Comparison of ENCODE assay signal across 8 cellular contexts in the genomic region with DNA sequence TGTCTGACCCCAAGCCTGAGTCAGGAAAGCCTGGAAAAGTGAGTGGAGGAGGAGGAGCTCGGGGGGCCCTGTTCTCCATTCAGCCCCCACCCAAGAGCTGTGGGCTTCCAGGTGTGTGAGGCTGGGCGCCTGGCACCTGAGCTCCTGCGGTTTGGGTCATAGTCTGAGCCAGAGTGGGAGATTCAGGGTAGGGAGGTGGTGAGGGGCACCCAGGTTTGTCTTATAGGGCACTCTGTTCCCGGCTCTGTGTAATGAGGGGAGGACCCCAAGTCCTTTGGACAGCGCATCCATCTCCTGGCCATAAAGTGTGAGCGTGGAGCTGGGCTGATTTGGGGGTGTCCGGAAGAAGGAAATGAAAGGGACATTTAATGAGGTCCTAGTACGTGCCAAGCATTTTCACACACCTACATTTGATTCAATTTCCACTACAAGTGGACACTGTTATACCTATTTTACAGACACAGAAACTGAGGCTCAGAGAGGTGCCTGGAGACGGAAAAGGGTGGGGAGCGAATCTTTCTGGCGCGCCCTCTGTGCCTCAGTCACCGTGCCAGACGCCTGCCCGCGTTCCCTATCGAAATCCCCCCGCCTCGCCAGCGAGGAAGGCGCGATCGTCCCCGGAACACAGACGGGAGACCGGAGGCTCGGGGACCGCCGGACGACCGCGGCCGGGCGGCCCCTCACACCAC. TPM values are rescaled to one million over a fixed set of nuclear protein-coding genes. Genes with fewer than 3 reads are reported as not detected.
DNase-seq lines count a peak whose midpoint lies in the region; ATAC-seq and TF ChIP-seq lines count a peak whose summit lies in the region.

No MANE protein-coding gene starts in this region.

- ATAC-seq in left lung: no peak

- H3K4me1 ChIP-seq in left lung: peaks cover 0 to 16% of the 10 kb centered on the region in 2 donors

- H3K9me3 Mint-ChIP-seq in activated CD4-positive, alpha-beta T cell treated with anti-CD3 and anti-CD28 coated beads, Interleukin-2, amount 10 ng/mL, durations not matched to agents 7 days and 5 days: no peaks in the 10 kb centered on the region

- H3K4me1 Mint-ChIP-seq in activated CD4-positive, alpha-beta T cell treated with anti-CD3 and anti-CD28 coated beads, Interleukin-2, amount 10 ng/mL, durations not matched to agents 7 days and 5 days: peaks cover 5% of the 10 kb centered on the region

- H3K36me3 Mint-ChIP-seq in activated CD4-positive, alpha-beta T cell treated with anti-CD3 and anti-CD28 coated beads, Interleukin-2, amount 10 ng/mL, durations not matched to agents 7 days and 5 days (ENCODE audit: low read depth): no peaks in the 10 kb centered on the region

- H3K27me3 Mint-ChIP-seq in activated CD4-positive, alpha-beta T cell treated with anti-CD3 and anti-CD28 coated beads, Interleukin-2, amount 10 ng/mL, durations not matched to agents 7 days and 5 days: peaks cover 48% of the 10 kb centered on the region

- no peaks in the 10 kb centered on the region for H3K36me3 ChIP-seq in left lung

- no peak overlapping the region for H3K27ac Mint-ChIP-seq in activated CD4-positive, alpha-beta T cell treated with anti-CD3 and anti-CD28 coated beads, Interleukin-2, amount 10 ng/mL, durations not matched to agents 7 days and 5 days

- H3K27ac ChIP-seq in angular gyrus (ENCODE audit: low read depth, low read length): peak overlapping the region; percentile 48
- no peak overlapping the region for H3K27ac ChIP-seq in left lung
- H3K27ac ChIP-seq in temporal lobe (ENCODE audit: low read depth, low read length): peak overlapping the region; percentile 27

- CTCF ChIA-PET in activated CD4-positive, alpha-beta T cell treated with anti-CD3 and anti-CD28 coated beads, Interleukin-2, amount 10 ng/mL, durations not matched to agents 7 days and 5 days (lab: Charles Lee): interaction anchor here (0.8 to 2.0 kb wide), 7 partner anchors 8 to 161 kb away, joined by 3 to 5 read pairs (median 3); a partner anchor contains a TSS

- no peak for TF ChIP-seq CTCF in left lung (IDR thresholded peaks at IDR 0.05)

- peak overlapping the region; percentile 22 to 42 for H3K4me3 ChIP-seq in left lung

- no peak for DNase-seq in activated CD4-positive, alpha-beta T cell treated with anti-CD3 and anti-CD28 coated beads, Interleukin-2, amount 10 ng/mL, durations not matched to agents 7 days and 5 days
- DNase-seq in activated CD4-positive, alpha-beta T cell treated with anti-CD3 and anti-CD28 coated beads for 4 hours: no peak
- DNase-seq in left lung (peak in 1 of 2 donors; percentile 33), HPDE6-E6E7 (ENCODE audit: extremely low spot score) (no peak), GOT3 (lab: John Stamatoyannopoulos, UW) (no peak), NCI-H2107 treated with DMSO at 0.1 percent for 48 hours (lab: John Stamatoyannopoulos, UW; ENCODE audit: unreplicated experiment) (no peak)

- intact Hi-C loops in left lung (cut with DNase I): no loop called here

- peaks cover 16 to 81% of the 10 kb centered on the region in 2 donors for H3K27me3 ChIP-seq in left lung

- H3K9me3 ChIP-seq in left lung: no peaks in the 10 kb centered on the region

- POLR2A ChIA-PET in activated CD4-positive, alpha-beta T cell treated with anti-CD3 and anti-CD28 coated beads, Interleukin-2, amount 10 ng/mL, durations not matched to agents 7 days and 5 days (lab: Charles Lee): no interaction called here

- peak overlapping the region; percentile 60 for H3K4me3 Mint-ChIP-seq in activated CD4-positive, alpha-beta T cell treated with anti-CD3 and anti-CD28 coated beads, Interleukin-2, amount 10 ng/mL, durations not matched to agents 7 days and 5 days

RNA-seq across cellular contexts. Expression of a gene that starts 1.2 kb away (rescaled TPM):
- 1 to 10 TPM; 1.1 to 1.2 TPM for total RNA-seq in activated CD4-positive, alpha-beta T cell treated with anti-CD3 and anti-CD28 coated beads, Interleukin-2, amount 10 ng/mL, durations not matched to agents 7 days and 5 days
- total RNA-seq in left lung (1 to 10 TPM; 4.5 to 5.3 TPM), temporal lobe (20.9 TPM)

RNA-seq across cellular contexts. Expression of a gene that starts 29.4 kb away (rescaled TPM):
- 10 to 100 TPM; 56.0 to 60.5 TPM for total RNA-seq in activated CD4-positive, alpha-beta T cell treated with anti-CD3 and anti-CD28 coated beads, Interleukin-2, amount 10 ng/mL, durations not matched to agents 7 days and 5 days
- total RNA-seq in left lung: 10 to 100 TPM; 63.0 to 80.0 TPM
- 21.9 TPM for total RNA-seq in temporal lobe

RNA-seq across cellular contexts. Expression of a gene that starts 48.7 kb away (rescaled TPM):
- 10 to 100 TPM in 1 of 2 experiments, 1 to 10 TPM in 1; 7.9 to 10.2 TPM for total RNA-seq in activated CD4-positive, alpha-beta T cell treated with anti-CD3 and anti-CD28 coated beads, Interleukin-2, amount 10 ng/mL, durations not matched to agents 7 days and 5 days
- total RNA-seq in left lung (10 to 100 TPM; 16.3 to 21.5 TPM), temporal lobe (17.7 TPM)

Comparison
In these comparisons a context has a peak if more than half of its experiments do, and no peak if none do; other contexts are left out.
1. H3K27ac ChIP-seq: peak in angular gyrus (single experiment) and temporal lobe (single experiment); none in left lung (0 of 2).